In genomic region chr1:146032613-146033219, GRCh38 we compare ENCODE assay signal across 9 cellular contexts. TPM values are rescaled to one million over a fixed set of nuclear protein-coding genes. Genes with fewer than 3 reads are reported as not detected.
A peak's percentile ranks its signal among the peaks of the same experiment; 100 is the strongest.
DNase-seq lines count a peak whose midpoint lies in the region; ATAC-seq, FAIRE-seq and TF ChIP-seq lines count a peak whose summit lies in the region.
"Had no signal": no experiment of that assay in that cellular context is flagged by ENCODE, and none has a peak within 500 bp of the region (broad histone marks: within the 10 kb centered on the region; RNA-seq: fewer than 3 reads in every experiment).

No MANE protein-coding gene starts in this region.

- POLR2A ChIA-PET in GM12878 (lab: Charles Lee) = interaction anchor here (0.7 to 1.1 kb wide), 5 partner anchors 10 to 93 kb away, joined by 3 to 6 read pairs (median 3); no protein-coding TSS in a partner anchor

- peak; percentile 41 for TF ChIP-seq RAD21 in GM12878 (IDR thresholded peaks at IDR 0.05; ENCODE audit: insufficient read depth, low read depth, low read length)

- H3K27me3 ChIP-seq in GM12878 (replicated peaks in 1 of 2; ENCODE audit: control insufficient read depth in 2 of 2, insufficient read depth in 2 of 2, low read length in 1 of 2) = no peaks in the 10 kb centered on the region

- no peak for TF ChIP-seq POLR2A in GM12878 (IDR thresholded peaks at IDR 0.05; ENCODE audit: low read depth, low read length)

- in situ Hi-C loops in GM12878 (cut with MboI) = no loop called here

- H2AFZ ChIP-seq in GM12878 (ENCODE audit: control insufficient read depth, low read depth, low read length) = peak overlapping the region; percentile 35; the same call in 1 of the 2 replicates

- peak; percentile 54 for TF ChIP-seq CTCF in GM10266 (IDR thresholded peaks at IDR 0.05; ENCODE audit: control insufficient read depth, insufficient read depth, low read depth, missing control alignments)
- TF ChIP-seq CTCF in GM12878 (IDR thresholded peaks at IDR 0.05 in 2 of 3, conservative IDR thresholded peaks at IDR 0.05 in 1 of 3; ENCODE audit: control insufficient read depth in 2 of 3, extremely low read depth in 1 of 3, insufficient read depth in 1 of 3, low read depth in 3 of 3, low read length in 3 of 3) = peak; percentile 45 to 50 (median 48); a peak in 5 of 6 replicates

- SMC1A ChIA-PET in GM12878 (lab: Charles Lee; ENCODE audit: uncharacterized antibody, unreplicated experiment) = interaction anchor here (1.2 to 3.4 kb wide), 7 partner anchors 11 to 55 kb away, joined by 3 to 21 read pairs (median 7); partner anchors contain the start of gene HJV

- no peaks in the 10 kb centered on the region; the same call in 1 of the 2 replicates for H3K4me1 ChIP-seq in GM12878 (ENCODE audit: control insufficient read depth, insufficient read depth, low read length)

- WGBS in GM12878 (ENCODE audit: insufficient coverage, insufficient replicate concordance, low lambda C conversion rate, missing lambda C conversion rate) = 21% methylated on average over 6 of the region's 6 CpGs

- H3K79me2 ChIP-seq in GM12878 (ENCODE audit: control insufficient read depth, insufficient read depth, low read length) = no peaks in the 10 kb centered on the region

- H3K9me3 ChIP-seq in GM12878 (replicated peaks; ENCODE audit: control insufficient read depth, insufficient read depth, low read length) = no peaks in the 10 kb centered on the region

- H3K9ac ChIP-seq in GM12878 (ENCODE audit: control insufficient read depth, insufficient read depth, low read length) = no peak overlapping the region

- H3K36me3 ChIP-seq in GM12878 (ENCODE audit: control insufficient read depth in 2 of 2, insufficient read depth in 2 of 2, low read length in 1 of 2) = no peaks in the 10 kb centered on the region

- no peak overlapping the region for H3K27ac ChIP-seq in GM12878 (ENCODE audit: control insufficient read depth, insufficient read depth)

- RAD21 ChIA-PET in GM12878 (lab: Charles Lee; ENCODE audit: unreplicated experiment) = interaction anchor here (0.6 to 2.1 kb wide), 12 partner anchors 11 to 104 kb away, joined by 3 to 8 read pairs (median 3); partner anchors contain the start of genes ANKRD34A and POLR3GL

- CTCF ChIA-PET in GM12878 (lab: Yijun Ruan, JAX) = interaction anchor here (0.5 to 9.5 kb wide), 23 partner anchors 9 to 341 kb away, joined by 3 to 70 read pairs (median 5); partner anchors contain the start of genes HJV, LIX1L, PIAS3 and RBM8A

- ATAC-seq in GM12878 = peak; percentile 26

- intact Hi-C loops in GM12878 (cut with micrococcal nuclease; ENCODE audit: unreplicated experiment) = no loop called here

- BruUV-seq in GM12878 (replicated peaks; lab: Mats Ljungman, UMichigan) = no TSS peak

- no peak for TF ChIP-seq EP300 in GM12878 (IDR thresholded peaks at IDR 0.05; ENCODE audit: borderline replicate concordance in 1 of 2, control insufficient read depth in 1 of 2, low read depth in 2 of 2, low read length in 2 of 2)

- no peak overlapping the region for H3K4me2 ChIP-seq in GM12878 (ENCODE audit: control insufficient read depth, insufficient read depth)

- no peak overlapping the region for H3K4me3 ChIP-seq in GM12878

- FAIRE-seq in GM12878 (lab: Jason Lieb, UNC) = no peak

- DNase-seq in AG08395 (ENCODE audit: low spot score) = peak; percentile 49
- DNase-seq in GM10266 (ENCODE audit: extremely low spot score) = no peak
- DNase-seq in NCI-H2196 (lab: John Stamatoyannopoulos, UW; ENCODE audit: unreplicated experiment) = peak; percentile 67
- peak; percentile 23 for DNase-seq in GM12878 (ENCODE audit: low read depth, low spot score)
- DNase-seq in lung microvascular endothelial cell (ENCODE audit: low read depth in 2 of 2) = peak; percentile 55 to 56
- DNase-seq in NK-92 (lab: John Stamatoyannopoulos, UW; ENCODE audit: unreplicated experiment) = no peak
- DNase-seq in activated gamma-delta T cell treated with Interleukin-2 at 50 U/mL for 16 hours = no peak
- no peak for DNase-seq in GM19240 (ENCODE audit: insufficient read length, low spot score)

- H4K20me1 ChIP-seq in GM12878 (ENCODE audit: control insufficient read depth, insufficient read depth) = no peaks in the 10 kb centered on the region

TF ChIP-seq in GM12878, 131 proteins besides CTCF, POLR2A, EP300 and RAD21:
- TF ChIP-seq, protein P1, sequence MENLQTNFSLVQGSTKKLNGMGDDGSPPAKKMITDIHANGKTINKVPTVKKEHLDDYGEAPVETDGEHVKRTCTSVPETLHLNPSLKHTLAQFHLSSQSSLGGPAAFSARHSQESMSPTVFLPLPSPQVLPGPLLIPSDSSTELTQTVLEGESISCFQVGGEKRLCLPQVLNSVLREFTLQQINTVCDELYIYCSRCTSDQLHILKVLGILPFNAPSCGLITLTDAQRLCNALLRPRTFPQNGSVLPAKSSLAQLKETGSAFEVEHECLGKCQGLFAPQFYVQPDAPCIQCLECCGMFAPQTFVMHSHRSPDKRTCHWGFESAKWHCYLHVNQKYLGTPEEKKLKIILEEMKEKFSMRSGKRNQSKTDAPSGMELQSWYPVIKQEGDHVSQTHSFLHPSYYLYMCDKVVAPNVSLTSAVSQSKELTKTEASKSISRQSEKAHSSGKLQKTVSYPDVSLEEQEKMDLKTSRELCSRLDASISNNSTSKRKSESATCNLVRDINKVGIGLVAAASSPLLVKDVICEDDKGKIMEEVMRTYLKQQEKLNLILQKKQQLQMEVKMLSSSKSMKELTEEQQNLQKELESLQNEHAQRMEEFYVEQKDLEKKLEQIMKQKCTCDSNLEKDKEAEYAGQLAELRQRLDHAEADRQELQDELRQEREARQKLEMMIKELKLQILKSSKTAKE (IDR thresholded peaks at IDR 0.05; ENCODE audit: low read depth, poor library complexity, severe bottlenecking) = peak; percentile 16
- TF ChIP-seq PKNOX1 (IDR thresholded peaks at IDR 0.05) = no peak
- peak; percentile 44; the same call in 1 of the 2 replicates for TF ChIP-seq SMC3 (IDR thresholded peaks at IDR 0.05; ENCODE audit: borderline replicate concordance, low read length)
- no peak for TF ChIP-seq SMARCA5 (IDR thresholded peaks at IDR 0.05)
- no peak for TF ChIP-seq HDAC6 (IDR thresholded peaks at IDR 0.05; ENCODE audit: unreplicated experiment)

RNA-seq across cellular contexts. Expression of gene HJV, which starts 11.2 kb away (rescaled TPM):
- not detected in 2 replicates for total RNA-seq in GM12878 (2013; cell fraction: nucleolus; rRNA removed)
- total RNA-seq in GM12878 (2014; rRNA removed) (0.11 TPM in 1 of 2 replicates, not detected in the other), GM12878 (2014; rRNA removed; fragmentation: Illumina TruSeq; extraction: Trizol) (not detected in 2 replicates), GM12878 (2021) (not detected in 2 replicates), lung microvascular endothelial cell (not detected in 2 replicates)
- not detected for polyA plus RNA-seq in GM12878 (2011; ENCODE audit: low read depth)
- polyA plus RNA-seq in GM12878 (2011; rRNA removed) (not detected in 2 replicates), GM12878 (2014; fragmentation: Illumina TruSeq; extraction: Trizol) (not detected in 2 replicates), GM12878 (2014; fragmentation: Nextera tagmentation; extraction: Ambion mirVana) (not detected), GM12878 (2014; rRNA removed) (not detected in 2 replicates), GM12878 (2016; fragmentation: Nextera tagmentation; extraction: Ambion mirVana) (not detected)
- polyA plus RNA-seq in GM12878 (2011; cell fraction: cytosol; rRNA removed) = not detected in 2 replicates
- not detected in 2 replicates for polyA plus RNA-seq in GM12878 (2011; cell fraction: nucleus; rRNA removed)
- 0.08 TPM in 1 of 2 replicates, not detected in the other for polyA plus RNA-seq in GM12878 (2012)
- not detected in 2 replicates for polyA minus RNA-seq in GM12878 (2011; rRNA and poly(A)+ RNA removed)
- not detected in 2 replicates for polyA minus RNA-seq in GM12878 (2011; cell fraction: cytosol; rRNA and poly(A)+ RNA removed)
- not detected in 2 replicates for polyA minus RNA-seq in GM12878 (2011; cell fraction: nucleus; rRNA and poly(A)+ RNA removed)
- total RNA-seq: subcutaneous adipose tissue had no signal

RNA-seq across cellular contexts. Expression of gene TXNIP, which starts 36.3 kb away (rescaled TPM):
- 199 and 208 TPM in 2 replicates for total RNA-seq in GM12878 (2013; cell fraction: nucleolus; rRNA removed)
- total RNA-seq in GM12878 (2014; rRNA removed) (133 and 171 TPM in 2 replicates), GM12878 (2014; rRNA removed; fragmentation: Illumina TruSeq; extraction: Trizol) (110 and 121 TPM in 2 replicates), GM12878 (2021) (106 and 115 TPM in 2 replicates), lung microvascular endothelial cell (65.4 and 81.9 TPM in 2 replicates)
- polyA plus RNA-seq in GM12878 (2011; ENCODE audit: low read depth) = 102 TPM
- polyA plus RNA-seq in GM12878 (2011; rRNA removed) (132 and 154 TPM in 2 replicates), GM12878 (2014; fragmentation: Illumina TruSeq; extraction: Trizol) (130 and 182 TPM in 2 replicates), GM12878 (2014; fragmentation: Nextera tagmentation; extraction: Ambion mirVana) (10 to 100 TPM; 48.7 to 75.5 TPM), GM12878 (2014; rRNA removed) (84.1 and 108 TPM in 2 replicates), GM12878 (2016; fragmentation: Nextera tagmentation; extraction: Ambion mirVana) (10 to 100 TPM; 76.6 to 82.9 TPM)
- polyA plus RNA-seq in GM12878 (2011; cell fraction: cytosol; rRNA removed) = 73.1 TPM in 2 replicates
- 99.6 and 193 TPM in 2 replicates for polyA plus RNA-seq in GM12878 (2011; cell fraction: nucleus; rRNA removed)
- polyA plus RNA-seq in GM12878 (2012) = 90.6 and 113 TPM in 2 replicates
- 209 and 224 TPM in 2 replicates for polyA minus RNA-seq in GM12878 (2011; rRNA and poly(A)+ RNA removed)
- 42.0 and 48.2 TPM in 2 replicates for polyA minus RNA-seq in GM12878 (2011; cell fraction: cytosol; rRNA and poly(A)+ RNA removed)
- 177 and 219 TPM in 2 replicates for polyA minus RNA-seq in GM12878 (2011; cell fraction: nucleus; rRNA and poly(A)+ RNA removed)

Comparison
In these comparisons a context has a peak if more than half of its experiments do, and no peak if none do; other contexts are left out.
1. DNase-seq: peak in AG08395 (single experiment), NCI-H2196 (single experiment), GM12878 (single experiment) and lung microvascular endothelial cell (2 of 2); none in GM10266 (single experiment), NK-92 (single experiment), activated gamma-delta T cell treated with Interleukin-2 at 50 U/mL for 16 hours (single experiment) and GM19240 (single experiment).